18 cellular contexts compared by ENCODE assay signal in genomic region chrX:39910651-39911050, GRCh38.
"Had no signal": no experiment of that assay in that cellular context is flagged by ENCODE, and none has a peak within 500 bp of the region (broad histone marks: within the 10 kb centered on the region; RNA-seq: fewer than 3 reads in every experiment).

No MANE protein-coding gene starts in this region.

- ATAC-seq: left lobe of liver; naive thymus-derived CD4-positive, alpha-beta T cell; pancreas; stimulated activated memory B cell treated with anti-CD40 and anti-IgM and Interleukin-4, amounts not matched to agents 10 μg/mL and 1 μg/mL and 100 μg/mL, for 72 hours; upper lobe of right lung had no signal

- H3K36me3 ChIP-seq: breast epithelium, neural progenitor cell, pancreas, sigmoid colon, thoracic aorta, upper lobe of right lung had no signal

- H3K4me1 ChIP-seq: breast epithelium, neural progenitor cell, pancreas had no signal

- H3K27me3 ChIP-seq: neural progenitor cell, pancreas, upper lobe of right lung had no signal

- H3K27ac ChIP-seq: breast epithelium, epithelial cell of prostate, neural progenitor cell, pancreas, sigmoid colon, thoracic aorta, upper lobe of right lung had no signal

- H3K4me3 ChIP-seq: breast epithelium, neural progenitor cell, pancreas, sigmoid colon, thoracic aorta, upper lobe of right lung had no signal

- DNase-seq: activated CD4-positive, alpha-beta T cell treated with anti-CD3 and anti-CD28 coated beads, Interleukin-2, amount 50 U/mL, for 48 hours; activated naive CD8-positive, alpha-beta T cell treated with anti-CD3 and anti-CD28 coated beads, Interleukin-2, amount 10 ng/mL, durations not matched to agents 7 days and 5 days; activated T-cell treated with anti-CD3 and anti-CD28 coated beads for 4 hours; cerebellar nuclear complex; islet precursor cell; mammary epithelial cell; naive thymus-derived CD4-positive, alpha-beta T cell; sigmoid colon; SK-N-SH; stimulated activated CD4-positive, alpha-beta T cell treated with anti-CD3 and anti-CD28 coated beads, Interleukin-4, amount 100 ng/mL, for 24 hours; upper lobe of right lung had no signal

- H3K9me3 ChIP-seq: pancreas, sigmoid colon, SK-N-SH, thoracic aorta, upper lobe of right lung had no signal
